Comparison of ENCODE assay signal across 17 cellular contexts in the genomic region with DNA sequence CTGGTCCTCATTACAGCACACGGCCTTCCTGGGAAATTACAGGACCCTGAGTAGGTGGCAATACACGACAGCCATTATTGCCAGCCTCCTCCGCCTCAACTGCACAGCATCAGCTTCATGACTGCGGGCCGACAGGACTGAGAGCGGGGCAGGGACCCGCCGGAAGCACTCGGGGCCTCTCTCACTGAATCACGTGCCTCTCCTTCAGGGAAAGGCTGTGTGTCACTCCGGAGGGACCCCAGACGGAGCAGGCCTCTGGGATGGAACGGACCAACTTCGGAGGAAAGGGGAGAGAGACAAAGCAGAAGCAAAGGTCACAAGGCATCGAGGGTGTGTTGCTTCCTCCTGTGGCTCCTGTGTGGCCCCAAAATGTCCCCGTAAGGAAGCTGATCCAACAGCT.
DNase-seq lines count a peak whose midpoint lies in the region; ATAC-seq, FAIRE-seq and TF ChIP-seq lines count a peak whose summit lies in the region.
"Had no signal": no experiment of that assay in that cellular context is flagged by ENCODE, and none has a peak within 500 bp of the region (broad histone marks: within the 10 kb centered on the region; RNA-seq: fewer than 3 reads in every experiment).

No MANE protein-coding gene starts in this region.

- CTCF ChIA-PET in H1 (lab: Charles Lee; ENCODE audit: partially characterized antibody), result interaction anchor here (0.9 to 7.3 kb wide), 9 partner anchors 9 to 193 kb away, joined by 3 to 46 read pairs (median 3); no protein-coding TSS in a partner anchor
- CTCF ChIA-PET in Calu3 (lab: Charles Lee), result no interaction called here

- H4K5ac ChIP-seq in H1 (ENCODE audit: insufficient read length, low read depth, low read length), result no peak overlapping the region

- no peak overlapping the region for H4K91ac ChIP-seq in H1 (replicated peaks; ENCODE audit: insufficient read length, low read length)
- no peak overlapping the region for H4K91ac ChIP-seq in neuronal stem cell (ENCODE audit: low read depth, low read length, poor library complexity)

- TF ChIP-seq EP300 in H1 (IDR thresholded peaks at IDR 0.05; ENCODE audit: borderline replicate concordance in 1 of 2, low read depth in 2 of 2, low read length in 2 of 2), result no peak

- DNase-seq in GM23338 (ENCODE audit: low spot score) (no peak), H1 (ENCODE audit: low read depth in 1 of 2, low spot score in 2 of 2) (no peak), neuronal stem cell (ENCODE audit: low spot score) (no peak), HTR-8/SVneo (ENCODE audit: insufficient read length, low spot score) (no peak), Calu3 (no peak), neural progenitor cell (ENCODE audit: low spot score) (no peak)
- no peak for DNase-seq in T-helper 2 cell treated with Interferon-gamma antibody and Interleukin-4, amounts not matched to agents 5 μg/mL and 100 μg/mL, for 36 hours (ENCODE audit: low spot score)
- DNase-seq: CD4-positive, alpha-beta T cell; DMS153; DND-41; GF-D8; GM23248 had no signal

- no peak overlapping the region for H2AK5ac ChIP-seq in H1 (ENCODE audit: low read depth, low read length)
- no peak overlapping the region for H2AK5ac ChIP-seq in neuronal stem cell (ENCODE audit: low read depth, low read length)

- intact Hi-C loops in Calu3 (cut with micrococcal nuclease; ENCODE audit: unreplicated experiment), result no loop called here

- peaks cover 9% of the 10 kb centered on the region; the same call in 1 of the 2 replicates for H3F3A ChIP-seq in GM23338 (replicated peaks; ENCODE audit: low read depth)
- H3F3A ChIP-seq in neural progenitor cell (ENCODE audit: low read depth), result peaks cover 6% of the 10 kb centered on the region

- no peak for TF ChIP-seq POLR2A in H1 (IDR thresholded peaks at IDR 0.05; ENCODE audit: control extremely low read depth in 1 of 2, low read depth in 2 of 2, low read length in 2 of 2)

- H2BK12ac ChIP-seq in H1 (ENCODE audit: low read depth, low read length) (no peak overlapping the region), neuronal stem cell (ENCODE audit: low read length) (no peak overlapping the region)

- H2BK120ac ChIP-seq in H1 (replicated peaks; ENCODE audit: low read depth, low read length) (no peak overlapping the region), neuronal stem cell (ENCODE audit: low read depth, low read length) (no peak overlapping the region)

- H3K56ac ChIP-seq in H1 (replicated peaks; ENCODE audit: insufficient read length, low read depth, low read length), result no peak overlapping the region

- no peak overlapping the region for H3K23ac ChIP-seq in H1 (ENCODE audit: insufficient read length)
- no peak overlapping the region for H3K23ac ChIP-seq in neuronal stem cell (ENCODE audit: low read depth, low read length, poor library complexity)

- H3K4me1 ChIP-seq in BLaER1 treated with 17β-estradiol and CSF1 and Interleukin-3, amounts not matched to agents 10 nM and 100 nM, result peaks cover 24 to 57% (median 51%) of the 10 kb centered on the region in 10 experiments
- peaks cover 11% of the 10 kb centered on the region; the same call in 1 of the 2 replicates for H3K4me1 ChIP-seq in GM23338 (ENCODE audit: insufficient read depth)
- no peaks in the 10 kb centered on the region; a peak in 2 of 7 replicates for H3K4me1 ChIP-seq in H1 (replicated peaks in 1 of 4; ENCODE audit: control insufficient read depth in 3 of 4, insufficient read depth in 4 of 4, low read length in 3 of 4)
- H3K4me1 ChIP-seq in neuronal stem cell (ENCODE audit: control insufficient read depth in 2 of 2, insufficient read depth in 1 of 2, low read depth in 1 of 2, low read length in 2 of 2), result peaks cover 0 to 3% of the 10 kb centered on the region in 2 donors
- H3K4me1 ChIP-seq in neural progenitor cell, result no peaks in the 10 kb centered on the region
- H3K4me1 ChIP-seq: A549 had no signal

- WGBS in H1 (ENCODE audit: extremely low coverage in 1 of 2, insufficient coverage in 1 of 2, insufficient read length in 1 of 2, insufficient replicate concordance in 2 of 2, low coverage in 1 of 2, low lambda C conversion rate in 2 of 2, missing lambda C conversion rate in 1 of 2), 2 experiments, result 92% methylated on average over 13 of the region's 16 CpGs; no CpG with 5 or more reads in 1 of the 2 experiments
- WGBS in neuronal stem cell (ENCODE audit: extremely low coverage in 2 of 2, insufficient read length in 2 of 2, insufficient replicate concordance in 1 of 2), 2 donors, result no CpG with 5 or more reads among the region's 16 CpGs

- H3K79me2 ChIP-seq in GM23338 (replicated peaks; ENCODE audit: insufficient read depth) (peaks cover 72% of the 10 kb centered on the region), H1 (ENCODE audit: control insufficient read depth in 1 of 2, insufficient read depth in 2 of 2, low read length in 2 of 2) (peaks cover 0 to 30% of the 10 kb centered on the region in 2 experiments; a peak in 2 of 4 replicates), neural progenitor cell (ENCODE audit: low read depth) (peaks cover 71% of the 10 kb centered on the region)

- H3K27ac ChIP-seq in BLaER1 treated with 17β-estradiol and CSF1 and Interleukin-3, amounts not matched to agents 10 nM and 100 nM, result peak overlapping the region in 9 of 11 experiments; percentile 38 to 74 (median 63); a peak in 17 of 22 replicates
- H3K27ac ChIP-seq in GM23338 (ENCODE audit: low read depth) (0 out of 2 replicates have a peak overlapping the region, but pooled peaks have one; percentile 59), H1 (ENCODE audit: low read depth, low read length) (no peak overlapping the region), neuronal stem cell (replicated peaks; ENCODE audit: low read length) (no peak overlapping the region), neural progenitor cell (no peak overlapping the region)
- H3K27ac ChIP-seq: A549, GM23248, KMS-11 had no signal

- no peak for ATAC-seq in GM23338
- ATAC-seq: A549 had no signal

- H3K14ac ChIP-seq in H1 (ENCODE audit: insufficient read length), result no peak overlapping the region
- no peak overlapping the region for H3K14ac ChIP-seq in neuronal stem cell (ENCODE audit: low read length)

- H3K4ac ChIP-seq in H1 (replicated peaks; ENCODE audit: insufficient read length, low read depth, low read length), result no peak overlapping the region
- H3K4ac ChIP-seq in neuronal stem cell (ENCODE audit: low read length), result no peak overlapping the region

- no peak overlapping the region for H3K27ac Mint-ChIP-seq in GM23338
- H3K27ac Mint-ChIP-seq in Calu3 (ENCODE audit: unreplicated experiment), result no peak overlapping the region
- no peak overlapping the region for H3K27ac Mint-ChIP-seq in neural progenitor cell
- H3K27ac Mint-ChIP-seq in T-helper 2 cell treated with Interferon-gamma antibody and Interleukin-4, amounts not matched to agents 5 μg/mL and 100 μg/mL, for 36 hours, result no peak overlapping the region
- H3K27ac Mint-ChIP-seq: CD4-positive, alpha-beta T cell had no signal

- H3K36me3 Mint-ChIP-seq in GM23338 (ENCODE audit: low read depth) (peaks cover 52% of the 10 kb centered on the region), Calu3 (ENCODE audit: insufficient read depth, unreplicated experiment) (no peaks in the 10 kb centered on the region), neural progenitor cell (peaks cover 27% of the 10 kb centered on the region)
- peaks cover 12% of the 10 kb centered on the region for H3K36me3 Mint-ChIP-seq in T-helper 2 cell treated with Interferon-gamma antibody and Interleukin-4, amounts not matched to agents 5 μg/mL and 100 μg/mL, for 36 hours (ENCODE audit: low read depth)

- H4K20me1 ChIP-seq in BLaER1 treated with 17β-estradiol and CSF1 and Interleukin-3, amounts not matched to agents 10 nM and 100 nM, result peaks cover 0 to 51% (median 0%) of the 10 kb centered on the region in 11 experiments; a peak in 3 of 22 replicates
- H4K20me1 ChIP-seq in GM23338 (replicated peaks; ENCODE audit: insufficient read depth), result peaks cover 35% of the 10 kb centered on the region
- H4K20me1 ChIP-seq in H1 (replicated peaks in 1 of 2; ENCODE audit: control insufficient read depth in 1 of 2, insufficient read depth in 2 of 2, low read length in 2 of 2), result peaks cover 5 to 13% of the 10 kb centered on the region in 2 experiments
- H4K20me1 ChIP-seq in neural progenitor cell (ENCODE audit: low read depth), result peaks cover 26% of the 10 kb centered on the region

- no peaks in the 10 kb centered on the region for H3K23me2 ChIP-seq in H1 (ENCODE audit: low read depth, low read length)

- H2BK20ac ChIP-seq in H1 (ENCODE audit: low read length), result no peak overlapping the region

- POLR2A ChIA-PET in H1 (lab: Charles Lee; ENCODE audit: partially characterized antibody), result interaction anchor here (0.5 to 1.5 kb wide), 4 partner anchors 23 to 72 kb away, joined by 3 to 4 read pairs (median 3); no protein-coding TSS in a partner anchor

- H3K79me1 ChIP-seq in H1 (ENCODE audit: low read depth, low read length) (peaks cover 10% of the 10 kb centered on the region; the same call in 1 of the 2 replicates), neuronal stem cell (ENCODE audit: low read depth, low read length) (peaks cover 5% of the 10 kb centered on the region)

- H3K4me3 ChIP-seq in BLaER1 treated with 17β-estradiol and CSF1 and Interleukin-3, amounts not matched to agents 10 nM and 100 nM, result no peak overlapping the region
- H3K4me3 ChIP-seq in GM23338, result no peak overlapping the region
- H3K4me3 ChIP-seq in H1 (ENCODE audit: extremely low read depth in 1 of 4, insufficient read depth in 2 of 4, low read depth in 3 of 4, low read length in 4 of 4), result no peak overlapping the region
- no peak overlapping the region for H3K4me3 ChIP-seq in neuronal stem cell (ENCODE audit: low read length in 2 of 2)
- no peak overlapping the region for H3K4me3 ChIP-seq in neural progenitor cell
- H3K4me3 ChIP-seq: A549, GM23248 had no signal

- H3K36me3 ChIP-seq in BLaER1 treated with 17β-estradiol and CSF1 and Interleukin-3, amounts not matched to agents 10 nM and 100 nM, result peaks cover 0 to 51% (median 14%) of the 10 kb centered on the region in 11 experiments; a peak in 10 of 22 replicates
- H3K36me3 ChIP-seq in GM23338 (ENCODE audit: insufficient read depth) (peaks cover 33% of the 10 kb centered on the region), H1 (ENCODE audit: control insufficient read depth in 2 of 4, insufficient read depth in 4 of 4, low read length in 3 of 4) (peaks cover 2 to 32% (median 15%) of the 10 kb centered on the region in 4 experiments; a peak in 7 of 8 replicates), neuronal stem cell (replicated peaks in 1 of 2; ENCODE audit: control insufficient read depth in 2 of 2, insufficient read depth in 2 of 2, low read length in 2 of 2) (peaks cover 25 to 59% of the 10 kb centered on the region in 2 donors), neural progenitor cell (no peaks in the 10 kb centered on the region)

- no peaks in the 10 kb centered on the region for H3K9me2 ChIP-seq in GM23338 (ENCODE audit: insufficient read depth)

- H2BK5ac ChIP-seq in H1 (ENCODE audit: low read depth, low read length), result no peak overlapping the region; the same call in 1 of the 2 replicates
- H2BK5ac ChIP-seq in neuronal stem cell (ENCODE audit: low read length), result no peak overlapping the region

- no peak for FAIRE-seq in H1 (lab: Jason Lieb, UNC)
- FAIRE-seq in HTR-8/SVneo (lab: Jason Lieb, UNC), result no peak
- FAIRE-seq: A549, GM19239 had no signal

- H3K18ac ChIP-seq in H1 (ENCODE audit: extremely low read depth, low read length), result no peak overlapping the region
- H3K18ac ChIP-seq in neuronal stem cell (ENCODE audit: low read length), result peak overlapping the region; percentile 25

- TF ChIP-seq CTCF in GM23338 (conservative IDR thresholded peaks at IDR 0.05; ENCODE audit: low read depth in 2 of 2) (no peak), H1 (IDR thresholded peaks at IDR 0.05; ENCODE audit: control extremely low read depth in 1 of 3, insufficient read depth in 1 of 3, low read depth in 1 of 3, low read length in 3 of 3) (no peak), Calu3 (IDR thresholded peaks at IDR 0.05; ENCODE audit: unreplicated experiment) (no peak), neural progenitor cell (IDR thresholded peaks at IDR 0.05) (no peak)

- TF ChIP-seq RAD21 in H1 (IDR thresholded peaks at IDR 0.05 in 1 of 2, conservative IDR thresholded peaks at IDR 0.05 in 1 of 2; ENCODE audit: low read depth in 2 of 2, low read length in 2 of 2), result no peak

- no TSS peak for BruUV-seq in Calu3 (replicated peaks; lab: Mats Ljungman, UMichigan)

- no peaks in the 10 kb centered on the region for H3K9me3 ChIP-seq in BLaER1 treated with 17β-estradiol and CSF1 and Interleukin-3, amounts not matched to agents 10 nM and 100 nM (replicated peaks in 1 of 11)
- H3K9me3 ChIP-seq in H1 (ENCODE audit: insufficient read depth in 2 of 2, low read depth in 1 of 2, low read length in 1 of 2) (no peaks in the 10 kb centered on the region), neuronal stem cell (replicated peaks in 1 of 2; ENCODE audit: control insufficient read depth in 2 of 2, insufficient read depth in 1 of 2, low read depth in 1 of 2, low read length in 2 of 2) (peaks cover 0 to 9% of the 10 kb centered on the region in 2 donors), neural progenitor cell (ENCODE audit: low read depth) (no peaks in the 10 kb centered on the region)
- H3K9me3 ChIP-seq: A549 had no signal

- H3K4me3 Mint-ChIP-seq in GM23338 (no peak overlapping the region), Calu3 (ENCODE audit: low read depth, unreplicated experiment) (no peak overlapping the region), neural progenitor cell (no peak overlapping the region)
- no peak overlapping the region for H3K4me3 Mint-ChIP-seq in T-helper 2 cell treated with Interferon-gamma antibody and Interleukin-4, amounts not matched to agents 5 μg/mL and 100 μg/mL, for 36 hours
- H3K4me3 Mint-ChIP-seq: CD4-positive, alpha-beta T cell; H9 had no signal

- peak overlapping the region; percentile 9; the same call in 1 of the 2 replicates for H4K8ac ChIP-seq in H1 (ENCODE audit: extremely low read depth, insufficient read depth, low read length)
- H4K8ac ChIP-seq in neuronal stem cell (ENCODE audit: low read depth, low read length), result no peak overlapping the region

- H3K4me1 Mint-ChIP-seq in GM23338, result peaks cover 21% of the 10 kb centered on the region
- H3K4me1 Mint-ChIP-seq in Calu3 (ENCODE audit: low read depth, unreplicated experiment), result no peaks in the 10 kb centered on the region
- H3K4me1 Mint-ChIP-seq in neural progenitor cell, result peaks cover 18% of the 10 kb centered on the region
- H3K4me1 Mint-ChIP-seq in T-helper 2 cell treated with Interferon-gamma antibody and Interleukin-4, amounts not matched to agents 5 μg/mL and 100 μg/mL, for 36 hours (ENCODE audit: low read depth), result peaks cover 3% of the 10 kb centered on the region

- no peaks in the 10 kb centered on the region for H3K9me3 Mint-ChIP-seq in GM23338
- no peaks in the 10 kb centered on the region for H3K9me3 Mint-ChIP-seq in Calu3 (ENCODE audit: low read depth, unreplicated experiment)
- H3K9me3 Mint-ChIP-seq in neural progenitor cell, result no peaks in the 10 kb centered on the region
- no peaks in the 10 kb centered on the region for H3K9me3 Mint-ChIP-seq in T-helper 2 cell treated with Interferon-gamma antibody and Interleukin-4, amounts not matched to agents 5 μg/mL and 100 μg/mL, for 36 hours
- H3K9me3 Mint-ChIP-seq: CD4-positive, alpha-beta T cell; H9 had no signal

- H3K27me3 Mint-ChIP-seq in GM23338 (ENCODE audit: insufficient read depth, low read depth, poor library complexity) (peaks cover 22% of the 10 kb centered on the region), Calu3 (ENCODE audit: unreplicated experiment) (no peaks in the 10 kb centered on the region), neural progenitor cell (ENCODE audit: insufficient read depth, low read depth) (peaks cover 2% of the 10 kb centered on the region)
- no peaks in the 10 kb centered on the region for H3K27me3 Mint-ChIP-seq in T-helper 2 cell treated with Interferon-gamma antibody and Interleukin-4, amounts not matched to agents 5 μg/mL and 100 μg/mL, for 36 hours (ENCODE audit: low read depth)
- H3K27me3 Mint-ChIP-seq: CD4-positive, alpha-beta T cell had no signal

- H3K9ac ChIP-seq in BLaER1 treated with 17β-estradiol and CSF1 and Interleukin-3, amounts not matched to agents 10 nM and 100 nM, result peak overlapping the region in 9 of 11 experiments; percentile 8 to 61 (median 46); a peak in 11 of 22 replicates
- no peak overlapping the region for H3K9ac ChIP-seq in H1 (replicated peaks in 1 of 4; ENCODE audit: extremely low read depth in 1 of 4, low read depth in 3 of 4, low read length in 3 of 4)
- peak overlapping the region; percentile 54 for H3K9ac ChIP-seq in neuronal stem cell (ENCODE audit: low read depth, low read length, poor library complexity)
- no peak overlapping the region for H3K9ac ChIP-seq in neural progenitor cell
- H3K9ac ChIP-seq: GM23248, KMS-11 had no signal

- H3K27me3 ChIP-seq in BLaER1 treated with 17β-estradiol and CSF1 and Interleukin-3, amounts not matched to agents 10 nM and 100 nM, result no peaks in the 10 kb centered on the region
- no peaks in the 10 kb centered on the region for H3K27me3 ChIP-seq in GM23338 (ENCODE audit: insufficient read depth)
- H3K27me3 ChIP-seq in H1 (replicated peaks in 1 of 4; ENCODE audit: control insufficient read depth in 3 of 4, extremely low read depth in 1 of 4, insufficient read depth in 3 of 4, low read length in 3 of 4), result no peaks in the 10 kb centered on the region
- no peaks in the 10 kb centered on the region for H3K27me3 ChIP-seq in neuronal stem cell (ENCODE audit: control insufficient read depth in 3 of 3, insufficient read depth in 3 of 3, low read depth in 1 of 3, low read length in 3 of 3)
- no peaks in the 10 kb centered on the region for H3K27me3 ChIP-seq in neural progenitor cell

- H2AFZ ChIP-seq in GM23338 (no peak overlapping the region), H1 (ENCODE audit: low read length) (no peak overlapping the region), neuronal stem cell (ENCODE audit: low read length) (no peak overlapping the region), neural progenitor cell (replicated peaks) (no peak overlapping the region)
- H2AFZ ChIP-seq: GM23248 had no signal

- peak overlapping the region; percentile 72 to 94 (median 83) for H3K4me2 ChIP-seq in BLaER1 treated with 17β-estradiol and CSF1 and Interleukin-3, amounts not matched to agents 10 nM and 100 nM
- H3K4me2 ChIP-seq in GM23338 (no peak overlapping the region), H1 (ENCODE audit: insufficient read depth in 1 of 2, low read depth in 2 of 2, low read length in 2 of 2) (no peak overlapping the region), neuronal stem cell (ENCODE audit: insufficient read depth, low read length, poor library complexity, severe bottlenecking) (no peak overlapping the region), neural progenitor cell (no peak overlapping the region)
- H3K4me2 ChIP-seq: A549, KMS-11 had no signal

- no peak overlapping the region for H2BK15ac ChIP-seq in H1 (ENCODE audit: low read length)
- H2BK15ac ChIP-seq in neuronal stem cell (ENCODE audit: low read length), result no peak overlapping the region

Comparison
In these comparisons a context has a peak if more than half of its experiments do, and no peak if none do; other contexts are left out.
1. H3K27ac ChIP-seq: peak in BLaER1 treated with 17β-estradiol and CSF1 and Interleukin-3, amounts not matched to agents 10 nM and 100 nM (9 of 11) and GM23338 (single experiment); none in H1 (single experiment), neuronal stem cell (single experiment) and neural progenitor cell (single experiment).
2. H3K4me2 ChIP-seq: peak in BLaER1 treated with 17β-estradiol and CSF1 and Interleukin-3, amounts not matched to agents 10 nM and 100 nM (11 of 11); none in GM23338 (single experiment), H1 (0 of 2), neuronal stem cell (single experiment) and neural progenitor cell (single experiment).
3. H3K9ac ChIP-seq: peak in BLaER1 treated with 17β-estradiol and CSF1 and Interleukin-3, amounts not matched to agents 10 nM and 100 nM (9 of 11) and neuronal stem cell (single experiment); none in H1 (0 of 4) and neural progenitor cell (single experiment).